14 cellular contexts compared by ENCODE assay signal in genomic region chr16:6206080-6206479, GRCh38.
A peak's percentile ranks its signal among the peaks of the same experiment; 100 is the strongest.
DNase-seq lines count a peak whose midpoint lies in the region; ATAC-seq and TF ChIP-seq lines count a peak whose summit lies in the region.
"Had no signal": no experiment of that assay in that cellular context is flagged by ENCODE, and none has a peak within 500 bp of the region (broad histone marks: within the 10 kb centered on the region; RNA-seq: fewer than 3 reads in every experiment).

No MANE protein-coding gene starts in this region.

- H3K36me3 ChIP-seq in lower lobe of right lung (no peaks in the 10 kb centered on the region), upper lobe of right lung (no peaks in the 10 kb centered on the region)

- H3K9me3 ChIP-seq in lower lobe of right lung (no peaks in the 10 kb centered on the region), upper lobe of right lung (no peaks in the 10 kb centered on the region)

- H3K27me3 Mint-ChIP-seq in activated naive CD8-positive, alpha-beta T cell treated with anti-CD3 and anti-CD28 coated beads, Interleukin-2, amount 50 U/mL, for 24 hours, result peaks cover 2% of the 10 kb centered on the region

- H3K4me1 ChIP-seq in lower lobe of right lung (no peaks in the 10 kb centered on the region), upper lobe of right lung (no peaks in the 10 kb centered on the region)

- H3K4me1 Mint-ChIP-seq in activated naive CD8-positive, alpha-beta T cell treated with anti-CD3 and anti-CD28 coated beads, Interleukin-2, amount 50 U/mL, for 24 hours, result no peaks in the 10 kb centered on the region

- H3K4me3 ChIP-seq in LNCaP clone FGC (ENCODE audit: low read depth, low read length) (no peak overlapping the region), lower lobe of right lung (no peak overlapping the region), upper lobe of right lung (no peak overlapping the region)

- no peak overlapping the region for H3K4me3 Mint-ChIP-seq in activated naive CD8-positive, alpha-beta T cell treated with anti-CD3 and anti-CD28 coated beads, Interleukin-2, amount 50 U/mL, for 24 hours

- no peak for TF ChIP-seq CTCF in LNCaP clone FGC (IDR thresholded peaks at IDR 0.05; ENCODE audit: control insufficient read depth, extremely low read depth, insufficient read depth)
- TF ChIP-seq CTCF in lower lobe of right lung (IDR thresholded peaks at IDR 0.05), result no peak
- no peak for TF ChIP-seq CTCF in upper lobe of right lung (IDR thresholded peaks at IDR 0.05)

- ATAC-seq in lower lobe of right lung, result peak; percentile 39 to 64
- ATAC-seq in upper lobe of right lung, result peak; percentile 73
- no peak for ATAC-seq in activated naive CD8-positive, alpha-beta T cell treated with anti-CD3 and anti-CD28 coated beads, Interleukin-2, amount 50 U/mL, for 24 hours

- H3K27ac ChIP-seq in lower lobe of right lung, result no peak overlapping the region
- H3K27ac ChIP-seq in upper lobe of right lung, result no peak overlapping the region
- H3K27ac ChIP-seq: HL-60 had no signal

- intact Hi-C loops in lower lobe of right lung (cut with DNase I), result no loop called here
- intact Hi-C loops in upper lobe of right lung (cut with DNase I), result no loop called here

- H3K27ac Mint-ChIP-seq in activated naive CD8-positive, alpha-beta T cell treated with anti-CD3 and anti-CD28 coated beads, Interleukin-2, amount 50 U/mL, for 24 hours, result no peak overlapping the region

- no peaks in the 10 kb centered on the region for H3K36me3 Mint-ChIP-seq in activated naive CD8-positive, alpha-beta T cell treated with anti-CD3 and anti-CD28 coated beads, Interleukin-2, amount 50 U/mL, for 24 hours (ENCODE audit: low read depth)

- DNase-seq in LNCaP clone FGC (ENCODE audit: low read depth) (peak; percentile 75), cerebellar nuclear complex (lab: John Stamatoyannopoulos, UW) (peak; percentile 73 to 82), lower lobe of right lung (peak; percentile 45), upper lobe of right lung (no peak), hepatic stellate cell (ENCODE audit: low spot score) (no peak), H4 (ENCODE audit: low spot score) (no peak)
- no peak for DNase-seq in activated naive CD8-positive, alpha-beta T cell treated with anti-CD3 and anti-CD28 coated beads, Interleukin-2, amount 50 U/mL, for 24 hours
- DNase-seq: DND-41, GDM1, NCI-H1930, NCI-H510A treated with DMSO at 0.1 percent for 48 hours, NCI-H82, SW 1271 had no signal

- H3K27me3 ChIP-seq in lower lobe of right lung (ENCODE audit: low read depth), result no peaks in the 10 kb centered on the region
- no peaks in the 10 kb centered on the region for H3K27me3 ChIP-seq in upper lobe of right lung

- peaks cover 17% of the 10 kb centered on the region for H3K9me3 Mint-ChIP-seq in activated naive CD8-positive, alpha-beta T cell treated with anti-CD3 and anti-CD28 coated beads, Interleukin-2, amount 50 U/mL, for 24 hours

Comparison
In these comparisons a context has a peak if more than half of its experiments do, and no peak if none do; other contexts are left out.
1. DNase-seq: peak in LNCaP clone FGC (single experiment), cerebellar nuclear complex (2 of 2) and lower lobe of right lung (single experiment); none in upper lobe of right lung (single experiment), hepatic stellate cell (single experiment), H4 (single experiment) and activated naive CD8-positive, alpha-beta T cell treated with anti-CD3 and anti-CD28 coated beads, Interleukin-2, amount 50 U/mL, for 24 hours (single experiment).